ENCODE assay signal across 19 cellular contexts in genomic region chr16:85153656-85154091, GRCh38. TPM values are rescaled to one million over a fixed set of nuclear protein-coding genes. Genes with fewer than 3 reads are reported as not detected.
A peak's percentile ranks its signal among the peaks of the same experiment; 100 is the strongest.
DNase-seq lines count a peak whose midpoint lies in the region; ATAC-seq and TF ChIP-seq lines count a peak whose summit lies in the region.
"Had no signal": no experiment of that assay in that cellular context is flagged by ENCODE, and none has a peak within 500 bp of the region (broad histone marks: within the 10 kb centered on the region; RNA-seq: fewer than 3 reads in every experiment).

No MANE protein-coding gene starts in this region.

- TF ChIP-seq CTCF in GM20000 (IDR thresholded peaks at IDR 0.05; ENCODE audit: extremely low read depth, missing control alignments) (no peak), brain (conservative IDR thresholded peaks at IDR 0.05) (no peak), mucosa of descending colon (IDR thresholded peaks at IDR 0.05) (no peak), PC-3 (conservative IDR thresholded peaks at IDR 0.05; ENCODE audit: low read depth, low read length) (no peak)

- H3K9me2 ChIP-seq in PC-3 (replicated peaks; ENCODE audit: low read length): no peaks in the 10 kb centered on the region

- no peaks in the 10 kb centered on the region for H3K9me3 ChIP-seq in mucosa of descending colon
- H3K9me3 ChIP-seq in PC-3 (ENCODE audit: low read length): no peaks in the 10 kb centered on the region

- peaks cover 3% of the 10 kb centered on the region for H3K27me3 Mint-ChIP-seq in brain
- peaks cover 2% of the 10 kb centered on the region for H3K27me3 Mint-ChIP-seq in activated CD8-positive, alpha-beta memory T cell treated with anti-CD3 and anti-CD28 coated beads, Interleukin-2, amount 10 ng/mL, durations not matched to agents 7 days and 5 days
- H3K27me3 Mint-ChIP-seq: activated CD4-positive, alpha-beta T cell treated with anti-CD3 and anti-CD28 coated beads for 36 hours had no signal

- H3K27ac ChIP-seq in PC-3 (ENCODE audit: low read length): no peak overlapping the region
- H3K27ac ChIP-seq: epithelial cell of prostate, KMS-11, parathyroid adenoma had no signal

- no peaks in the 10 kb centered on the region for H3K27me3 ChIP-seq in PC-3 (ENCODE audit: low read length)

- H3K36me3 ChIP-seq in mucosa of descending colon (ENCODE audit: low read depth) (no peaks in the 10 kb centered on the region), PC-3 (ENCODE audit: low read depth, low read length) (no peaks in the 10 kb centered on the region)

- no TSS peak for BruUV-seq in PC-3 (replicated peaks; lab: Mats Ljungman, UMichigan)

- no peaks in the 10 kb centered on the region for H3F3A ChIP-seq in PC-3 (ENCODE audit: low read length, unreplicated experiment)

- H3K4me2 ChIP-seq in PC-3 (ENCODE audit: low read length): no peak overlapping the region
- H3K4me2 ChIP-seq: KMS-11 had no signal

- intact Hi-C loops in mucosa of descending colon (cut with DNase I, micrococcal nuclease): no loop called here
- intact Hi-C loops in PC-3 (cut with micrococcal nuclease): no loop called here

- peaks cover 4% of the 10 kb centered on the region for H3K4me1 ChIP-seq in mucosa of descending colon (ENCODE audit: low read depth)
- peaks cover 4% of the 10 kb centered on the region; the same call in 1 of the 2 replicates for H3K4me1 ChIP-seq in PC-3 (ENCODE audit: insufficient read depth, low read length)

- H3K9ac ChIP-seq in PC-3 (ENCODE audit: low read length): no peak overlapping the region
- H3K9ac ChIP-seq: KMS-11, parathyroid adenoma had no signal

- no peaks in the 10 kb centered on the region for H4K20me1 ChIP-seq in PC-3 (ENCODE audit: low read length)

- peaks cover 0 to 3% (median 0%) of the 10 kb centered on the region in 5 experiments for H3K9me3 Mint-ChIP-seq in brain
- no peaks in the 10 kb centered on the region for H3K9me3 Mint-ChIP-seq in activated CD8-positive, alpha-beta memory T cell treated with anti-CD3 and anti-CD28 coated beads, Interleukin-2, amount 10 ng/mL, durations not matched to agents 7 days and 5 days (ENCODE audit: low read depth)

- H3K27ac Mint-ChIP-seq in brain: peak overlapping the region in 3 of 5 experiments; percentile 64 to 78 (median 64)
- no peak overlapping the region for H3K27ac Mint-ChIP-seq in activated CD8-positive, alpha-beta memory T cell treated with anti-CD3 and anti-CD28 coated beads, Interleukin-2, amount 10 ng/mL, durations not matched to agents 7 days and 5 days
- H3K27ac Mint-ChIP-seq: activated CD4-positive, alpha-beta T cell treated with anti-CD3 and anti-CD28 coated beads for 36 hours had no signal

- peaks cover 76% of the 10 kb centered on the region for H3K4me1 Mint-ChIP-seq in brain
- peaks cover 9% of the 10 kb centered on the region for H3K4me1 Mint-ChIP-seq in activated CD8-positive, alpha-beta memory T cell treated with anti-CD3 and anti-CD28 coated beads, Interleukin-2, amount 10 ng/mL, durations not matched to agents 7 days and 5 days

- DNase-seq in DMS 273 treated with DMSO at 0.1 percent for 48 hours (lab: John Stamatoyannopoulos, UW) (peak; percentile 69), GM20000 (ENCODE audit: low spot score) (peak; percentile 54), mucosa of descending colon (no peak), PC-3 (no peak), SIG-M5 (lab: John Stamatoyannopoulos, UW) (no peak)
- no peak for DNase-seq in activated CD8-positive, alpha-beta memory T cell treated with anti-CD3 and anti-CD28 coated beads, Interleukin-2, amount 10 ng/mL, durations not matched to agents 7 days and 5 days
- DNase-seq: activated CD4-positive, alpha-beta T cell treated with anti-CD3 and anti-CD28 coated beads for 36 hours; activated naive CD4-positive, alpha-beta T cell treated with anti-CD3 and anti-CD28 coated beads, Interleukin-2, amount 50 U/mL, for 16 hours; AML-193; HCEC 1CT; NCI-H1092 treated with DMSO at 0.1 percent for 48 hours; NCI-H345; small intestine had no signal

- CTCF ChIA-PET in PC-3 (lab: Charles Lee): no interaction called here
- CTCF ChIA-PET in activated CD8-positive, alpha-beta memory T cell treated with anti-CD3 and anti-CD28 coated beads, Interleukin-2, amount 10 ng/mL, durations not matched to agents 7 days and 5 days (lab: Charles Lee): no interaction called here

- H2AFZ ChIP-seq in PC-3 (ENCODE audit: low read length): no peak overlapping the region
- H2AFZ ChIP-seq: parathyroid adenoma had no signal

- H3K36me3 Mint-ChIP-seq in brain: no peaks in the 10 kb centered on the region
- no peaks in the 10 kb centered on the region for H3K36me3 Mint-ChIP-seq in activated CD8-positive, alpha-beta memory T cell treated with anti-CD3 and anti-CD28 coated beads, Interleukin-2, amount 10 ng/mL, durations not matched to agents 7 days and 5 days

- no peak overlapping the region for H3K4me3 Mint-ChIP-seq in brain
- H3K4me3 Mint-ChIP-seq in activated CD8-positive, alpha-beta memory T cell treated with anti-CD3 and anti-CD28 coated beads, Interleukin-2, amount 10 ng/mL, durations not matched to agents 7 days and 5 days: no peak overlapping the region
- H3K4me3 Mint-ChIP-seq: activated CD4-positive, alpha-beta T cell treated with anti-CD3 and anti-CD28 coated beads for 36 hours had no signal

- H3K79me2 ChIP-seq in PC-3 (ENCODE audit: low read length): no peaks in the 10 kb centered on the region
- H3K79me2 ChIP-seq: parathyroid adenoma had no signal

- H3K4me3 ChIP-seq in mucosa of descending colon (no peak overlapping the region), PC-3 (ENCODE audit: low read length) (no peak overlapping the region)

- ATAC-seq in mucosa of descending colon (peak; percentile 22), PC-3 (no peak)
- ATAC-seq in activated CD8-positive, alpha-beta memory T cell treated with anti-CD3 and anti-CD28 coated beads, Interleukin-2, amount 10 ng/mL, durations not matched to agents 7 days and 5 days: no peak
- ATAC-seq: activated CD4-positive, alpha-beta T cell treated with anti-CD3 and anti-CD28 coated beads for 36 hours had no signal

- POLR2A ChIA-PET in PC-3 (lab: Charles Lee; ENCODE audit: unreplicated experiment): no interaction called here

RNA-seq across cellular contexts. Expression of gene CIBAR2, which starts 41.4 kb away (rescaled TPM):
- 2.4 TPM for polyA plus RNA-seq in brain (ENCODE audit: insufficient read depth, low read depth, low replicate concordance)
- total RNA-seq in mucosa of descending colon: not detected
- not detected in 2 replicates for total RNA-seq in PC-3 (2014; rRNA removed)
- not detected for total RNA-seq in activated CD8-positive, alpha-beta memory T cell treated with anti-CD3 and anti-CD28 coated beads, Interleukin-2, amount 10 ng/mL, durations not matched to agents 7 days and 5 days
- total RNA-seq: activated CD4-positive, alpha-beta T cell treated with anti-CD3 and anti-CD28 coated beads for 36 hours; dermis microvascular lymphatic vessel endothelial cell; lower leg skin had no signal

Comparison
In these comparisons a context has a peak if more than half of its experiments do, and no peak if none do; other contexts are left out.
1. DNase-seq: peak in DMS 273 treated with DMSO at 0.1 percent for 48 hours (single experiment) and GM20000 (single experiment); none in mucosa of descending colon (0 of 3), PC-3 (single experiment), activated CD8-positive, alpha-beta memory T cell treated with anti-CD3 and anti-CD28 coated beads, Interleukin-2, amount 10 ng/mL, durations not matched to agents 7 days and 5 days (single experiment) and SIG-M5 (single experiment).